ENCODE assay signal across 10 cellular contexts in the genomic region with DNA sequence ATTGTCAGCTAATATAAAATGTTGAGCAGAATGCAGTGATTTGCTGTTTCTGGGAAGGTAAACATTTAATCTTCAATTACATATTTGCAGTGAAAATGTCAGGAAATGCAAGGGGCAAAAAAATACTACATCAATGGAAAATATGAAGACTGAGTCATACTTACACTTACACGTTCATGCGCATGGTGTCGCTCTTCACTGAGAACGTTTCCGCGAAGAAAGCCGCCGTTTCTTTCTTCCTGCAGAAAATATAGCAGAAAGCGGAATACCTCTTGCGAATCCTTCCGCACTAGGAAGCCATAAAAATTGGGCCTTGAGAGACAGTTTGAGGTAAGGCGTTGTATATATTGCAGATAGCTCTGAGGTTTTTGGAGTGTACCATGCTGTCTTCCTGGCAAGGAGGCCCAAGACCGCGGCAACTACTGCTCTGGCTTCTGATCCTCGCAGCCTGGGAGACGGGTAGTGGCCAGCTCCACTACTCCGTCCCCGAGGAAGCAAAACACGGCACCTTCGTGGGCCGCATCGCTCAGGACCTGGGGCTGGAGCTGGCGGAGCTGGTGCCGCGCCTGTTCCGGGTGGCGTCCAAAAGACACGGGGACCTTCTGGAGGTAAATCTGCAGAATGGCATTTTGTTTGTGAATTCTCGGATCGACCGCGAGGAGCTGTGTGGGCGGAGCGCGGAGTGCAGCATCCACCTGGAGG. TPM values are rescaled to one million over a fixed set of nuclear protein-coding genes. Genes with fewer than 3 reads are reported as not detected.
A peak's percentile ranks its signal among the peaks of the same experiment; 100 is the strongest.
DNase-seq lines count a peak whose midpoint lies in the region; ATAC-seq and TF ChIP-seq lines count a peak whose summit lies in the region.
"Had no signal": no experiment of that assay in that cellular context is flagged by ENCODE, and none has a peak within 500 bp of the region (broad histone marks: within the 10 kb centered on the region; RNA-seq: fewer than 3 reads in every experiment).

A gene with protein sequence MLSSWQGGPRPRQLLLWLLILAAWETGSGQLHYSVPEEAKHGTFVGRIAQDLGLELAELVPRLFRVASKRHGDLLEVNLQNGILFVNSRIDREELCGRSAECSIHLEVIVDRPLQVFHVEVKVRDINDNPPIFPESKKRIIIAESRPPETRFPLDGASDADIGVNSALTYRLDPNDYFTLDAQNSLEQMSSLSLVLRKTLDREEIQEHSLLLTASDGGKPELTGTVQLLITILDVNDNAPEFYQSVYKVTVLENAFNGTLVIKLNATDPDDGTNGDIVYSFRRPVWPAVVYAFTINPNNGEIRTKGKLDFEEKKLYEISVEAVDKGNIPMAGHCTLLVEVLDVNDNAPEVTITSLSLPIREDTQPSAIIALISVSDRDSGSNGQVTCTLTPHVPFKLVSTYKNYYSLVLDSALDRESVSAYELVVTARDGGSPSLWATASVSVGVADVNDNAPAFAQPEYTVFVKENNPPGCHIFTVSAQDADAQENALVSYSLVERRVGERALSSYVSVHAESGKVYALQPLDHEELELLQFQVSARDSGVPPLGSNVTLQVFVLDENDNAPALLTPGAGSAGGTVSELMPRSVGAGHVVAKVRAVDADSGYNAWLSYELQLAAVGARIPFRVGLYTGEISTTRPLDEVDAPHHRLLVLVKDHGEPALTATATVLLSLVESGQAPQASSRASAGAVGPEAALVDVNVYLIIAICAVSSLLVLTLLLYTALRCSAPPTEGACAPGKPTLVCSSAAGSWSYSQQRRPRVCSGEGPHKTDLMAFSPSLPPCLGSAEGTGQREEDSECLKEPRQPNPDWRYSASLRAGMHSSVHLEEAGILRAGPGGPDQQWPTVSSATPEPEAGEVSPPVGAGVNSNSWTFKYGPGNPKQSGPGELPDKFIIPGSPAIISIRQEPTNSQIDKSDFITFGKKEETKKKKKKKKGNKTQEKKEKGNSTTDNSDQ (plus strand): TSS at position 236 of the 702 bp plus-strand sequence. CDS start 145 bp downstream, at position 381.

- no peaks in the 10 kb centered on the region for H3K9me2 ChIP-seq in SK-N-SH

- POLR2A ChIA-PET in activated CD8-positive, alpha-beta T cell treated with anti-CD3 and anti-CD28 coated beads for 36 hours (lab: Charles Lee), result no interaction called here
- POLR2A ChIA-PET in activated CD8-positive, alpha-beta T cell treated with anti-CD3 and anti-CD28 coated beads, Interleukin-2, amount 10 ng/mL, durations not matched to agents 7 days and 5 days (lab: Charles Lee), result no interaction called here
- POLR2A ChIA-PET in SK-N-SH (lab: Yijun Ruan, JAX), result no interaction called here

- TF ChIP-seq CTCF in activated CD8-positive, alpha-beta T cell treated with anti-CD3 and anti-CD28 coated beads for 36 hours (IDR thresholded peaks at IDR 0.05), result peak; percentile 33
- TF ChIP-seq CTCF in coronary artery (IDR thresholded peaks at IDR 0.05) (no peak), right lobe of liver (IDR thresholded peaks at IDR 0.05) (peak; percentile 29 to 52 (median 42)), upper lobe of right lung (IDR thresholded peaks at IDR 0.05) (peak; percentile 51), SK-N-SH (IDR thresholded peaks at IDR 0.05) (no peak)

- CTCF ChIA-PET in activated CD8-positive, alpha-beta T cell treated with anti-CD3 and anti-CD28 coated beads for 36 hours (lab: Charles Lee), result interaction anchor here (0.7 kb wide), 1 partner anchor 159 kb away, joined by 3 read pairs; no protein-coding TSS in a partner anchor
- CTCF ChIA-PET in activated CD8-positive, alpha-beta T cell treated with anti-CD3 and anti-CD28 coated beads, Interleukin-2, amount 10 ng/mL, durations not matched to agents 7 days and 5 days (lab: Charles Lee), result no interaction called here
- CTCF ChIA-PET in SK-N-SH (lab: Yijun Ruan, JAX), result interaction anchor here (0.9 to 3.8 kb wide), 4 partner anchors 17 to 158 kb away, joined by 3 to 20 read pairs (median 4); a partner anchor contains a TSS

- no peaks in the 10 kb centered on the region for H3K4me1 Mint-ChIP-seq in activated CD8-positive, alpha-beta T cell treated with anti-CD3 and anti-CD28 coated beads for 36 hours (ENCODE audit: low read depth)
- no peaks in the 10 kb centered on the region for H3K4me1 Mint-ChIP-seq in activated CD8-positive, alpha-beta T cell treated with anti-CD3 and anti-CD28 coated beads, Interleukin-2, amount 10 ng/mL, durations not matched to agents 7 days and 5 days (ENCODE audit: low read depth)

- H3K9me3 ChIP-seq in right lobe of liver (peaks cover 0 to 5% (median 0%) of the 10 kb centered on the region in 4 donors), upper lobe of right lung (no peaks in the 10 kb centered on the region), SK-N-SH (no peaks in the 10 kb centered on the region; the same call in 1 of the 2 replicates)

- H3K9me3 Mint-ChIP-seq in activated CD8-positive, alpha-beta T cell treated with anti-CD3 and anti-CD28 coated beads for 36 hours, result peaks cover 18% of the 10 kb centered on the region
- peaks cover 9% of the 10 kb centered on the region for H3K9me3 Mint-ChIP-seq in activated CD8-positive, alpha-beta T cell treated with anti-CD3 and anti-CD28 coated beads, Interleukin-2, amount 10 ng/mL, durations not matched to agents 7 days and 5 days (ENCODE audit: insufficient read depth)

- H3K36me3 ChIP-seq in right lobe of liver (no peaks in the 10 kb centered on the region), upper lobe of right lung (no peaks in the 10 kb centered on the region), SK-N-SH (replicated peaks in 1 of 2; ENCODE audit: control insufficient read depth in 1 of 2, insufficient read depth in 2 of 2, low read length in 1 of 2) (no peaks in the 10 kb centered on the region)

- no peak within 1 kb of the TSS for H3K27ac Mint-ChIP-seq in activated CD8-positive, alpha-beta T cell treated with anti-CD3 and anti-CD28 coated beads for 36 hours
- no peak within 1 kb of the TSS for H3K27ac Mint-ChIP-seq in activated CD8-positive, alpha-beta T cell treated with anti-CD3 and anti-CD28 coated beads, Interleukin-2, amount 10 ng/mL, durations not matched to agents 7 days and 5 days

- H3K27ac ChIP-seq in coronary artery, result no peak within 1 kb of the TSS
- H3K27ac ChIP-seq in right lobe of liver, result no peak within 1 kb of the TSS
- H3K27ac ChIP-seq in upper lobe of right lung, result no peak within 1 kb of the TSS
- H3K27ac ChIP-seq in SK-N-SH (ENCODE audit: low read depth in 2 of 2, low read length in 1 of 2), result no peak within 1 kb of the TSS

- no peaks in the 10 kb centered on the region for H3K79me2 ChIP-seq in SK-N-SH (ENCODE audit: insufficient read depth)

- DNase-seq in activated CD8-positive, alpha-beta T cell treated with anti-CD3 and anti-CD28 coated beads for 36 hours, result no peak
- DNase-seq in activated CD8-positive, alpha-beta T cell treated with anti-CD3 and anti-CD28 coated beads, Interleukin-2, amount 10 ng/mL, durations not matched to agents 7 days and 5 days, result no peak
- DNase-seq in coronary artery (ENCODE audit: low spot score) (no peak), right lobe of liver (no peak), upper lobe of right lung (peak; percentile 59), SK-N-SH (no peak)
- no peak for DNase-seq in stimulated activated CD4-positive, alpha-beta T cell treated with anti-CD3 and anti-CD28 coated beads, Interleukin-4, amount 100 ng/mL, for 4 hours
- DNase-seq: NK-92 treated with Interleukin-12 subunit alpha and Interleukin-12 subunit beta, amount 100 ng/mL, for 24 hours had no signal

- no peak for TF ChIP-seq RAD21 in SK-N-SH (IDR thresholded peaks at IDR 0.05; ENCODE audit: low read length)

- no peak within 1 kb of the TSS for H3K4me3 Mint-ChIP-seq in activated CD8-positive, alpha-beta T cell treated with anti-CD3 and anti-CD28 coated beads for 36 hours
- H3K4me3 Mint-ChIP-seq in activated CD8-positive, alpha-beta T cell treated with anti-CD3 and anti-CD28 coated beads, Interleukin-2, amount 10 ng/mL, durations not matched to agents 7 days and 5 days, result no peak within 1 kb of the TSS

- peaks cover 0 to 4% of the 10 kb centered on the region in 2 donors for H3K27me3 ChIP-seq in right lobe of liver
- H3K27me3 ChIP-seq in upper lobe of right lung, result no peaks in the 10 kb centered on the region
- no peaks in the 10 kb centered on the region for H3K27me3 ChIP-seq in SK-N-SH (ENCODE audit: insufficient read depth)

- H4K20me1 ChIP-seq in SK-N-SH (ENCODE audit: insufficient read depth), result no peaks in the 10 kb centered on the region

- ATAC-seq in activated CD8-positive, alpha-beta T cell treated with anti-CD3 and anti-CD28 coated beads for 36 hours, result no peak
- ATAC-seq in activated CD8-positive, alpha-beta T cell treated with anti-CD3 and anti-CD28 coated beads, Interleukin-2, amount 10 ng/mL, durations not matched to agents 7 days and 5 days, result no peak
- peak; percentile 42 to 84 (median 54) for ATAC-seq in right lobe of liver
- ATAC-seq in upper lobe of right lung, result peak; percentile 76
- ATAC-seq in HG03460 (IDR thresholded peaks at IDR 0.05; ENCODE audit: unreplicated experiment), result no peak

- peaks cover 24% of the 10 kb centered on the region for H3K27me3 Mint-ChIP-seq in activated CD8-positive, alpha-beta T cell treated with anti-CD3 and anti-CD28 coated beads for 36 hours
- H3K27me3 Mint-ChIP-seq in activated CD8-positive, alpha-beta T cell treated with anti-CD3 and anti-CD28 coated beads, Interleukin-2, amount 10 ng/mL, durations not matched to agents 7 days and 5 days (ENCODE audit: low read depth), result peaks cover 3% of the 10 kb centered on the region

- H3K4me2 ChIP-seq in SK-N-SH, result no peak within 1 kb of the TSS

- H3F3A ChIP-seq in SK-N-SH (replicated peaks; ENCODE audit: insufficient read depth), result no peaks in the 10 kb centered on the region

- 4% methylated on average over 11 of the region's 35 CpGs for WGBS in right lobe of liver (ENCODE audit: insufficient coverage, low coverage, low lambda C conversion rate, missing lambda C conversion rate)
- WGBS in SK-N-SH (ENCODE audit: low lambda C conversion rate), result 90% methylated on average over 26 of the region's 35 CpGs

- H3K4me1 ChIP-seq in right lobe of liver (no peaks in the 10 kb centered on the region), upper lobe of right lung (no peaks in the 10 kb centered on the region), SK-N-SH (ENCODE audit: control insufficient read depth in 1 of 2, insufficient read depth in 2 of 2, low read depth in 1 of 2, low read length in 1 of 2) (no peaks in the 10 kb centered on the region; a peak in 1 of 4 replicates)

- intact Hi-C loops in activated CD8-positive, alpha-beta T cell treated with anti-CD3 and anti-CD28 coated beads for 36 hours (cut with micrococcal nuclease), result no loop called here
- intact Hi-C loops in right lobe of liver (cut with DNase I), result loop anchor here in 1 of 2 donors (10.0 kb wide), 1 partner anchor 163 kb away; no protein-coding TSS in a partner anchor
- intact Hi-C loops in upper lobe of right lung (cut with DNase I), result no loop called here

- no peak within 1 kb of the TSS for H3K9ac ChIP-seq in SK-N-SH

- TF ChIP-seq POLR2A in right lobe of liver (IDR thresholded peaks at IDR 0.05), result no peak

- H3K4me3 ChIP-seq in coronary artery, result peak within 1 kb of the TSS; percentile 58
- H3K4me3 ChIP-seq in right lobe of liver, result peak within 1 kb of the TSS; percentile 6 to 34 (median 34)
- H3K4me3 ChIP-seq in upper lobe of right lung, result peak within 1 kb of the TSS; percentile 37
- H3K4me3 ChIP-seq in SK-N-SH (ENCODE audit: low read depth in 2 of 2, low read length in 1 of 2), result no peak within 1 kb of the TSS

- peaks cover 8% of the 10 kb centered on the region for H3K36me3 Mint-ChIP-seq in activated CD8-positive, alpha-beta T cell treated with anti-CD3 and anti-CD28 coated beads for 36 hours (ENCODE audit: low read depth)
- H3K36me3 Mint-ChIP-seq in activated CD8-positive, alpha-beta T cell treated with anti-CD3 and anti-CD28 coated beads, Interleukin-2, amount 10 ng/mL, durations not matched to agents 7 days and 5 days (ENCODE audit: low read depth), result no peaks in the 10 kb centered on the region

- H2AFZ ChIP-seq in SK-N-SH (ENCODE audit: low read depth), result no peak within 1 kb of the TSS

- no peak for TF ChIP-seq EP300 in SK-N-SH (IDR thresholded peaks at IDR 0.05; ENCODE audit: borderline replicate concordance in 1 of 2, low read depth in 1 of 2, low read length in 1 of 2)

RNA-seq across cellular contexts. Expression of the gene that starts here (rescaled TPM):
- total RNA-seq in activated CD8-positive, alpha-beta T cell treated with anti-CD3 and anti-CD28 coated beads for 36 hours, result not detected
- not detected for total RNA-seq in activated CD8-positive, alpha-beta T cell treated with anti-CD3 and anti-CD28 coated beads, Interleukin-2, amount 10 ng/mL, durations not matched to agents 7 days and 5 days
- total RNA-seq in right lobe of liver, result 1 to 10 TPM in 3 of 6 experiments, under 1 TPM in 2, not detected in 1; 0.35 to 1.8 (median 1.2) TPM
- total RNA-seq in upper lobe of right lung, result 2.3 TPM
- not detected in 2 replicates for polyA plus RNA-seq in SK-N-SH (2012; rRNA removed)
- polyA plus RNA-seq in SK-N-SH (2012; cell fraction: cytosol; rRNA removed), result not detected in 2 replicates
- 0.06 and 0.07 TPM in 2 replicates for polyA plus RNA-seq in SK-N-SH (2012; cell fraction: nucleus; rRNA removed)
- total RNA-seq: mononuclear cell had no signal

Comparison
In these comparisons a context has a peak if more than half of its experiments do, and no peak if none do; other contexts are left out.
1. ATAC-seq: peak in right lobe of liver (4 of 4) and upper lobe of right lung (single experiment); none in activated CD8-positive, alpha-beta T cell treated with anti-CD3 and anti-CD28 coated beads for 36 hours (single experiment), activated CD8-positive, alpha-beta T cell treated with anti-CD3 and anti-CD28 coated beads, Interleukin-2, amount 10 ng/mL, durations not matched to agents 7 days and 5 days (single experiment) and HG03460 (single experiment).
2. CTCF ChIP-seq: peak in activated CD8-positive, alpha-beta T cell treated with anti-CD3 and anti-CD28 coated beads for 36 hours (single experiment), right lobe of liver (4 of 4) and upper lobe of right lung (single experiment); none in coronary artery (single experiment) and SK-N-SH (single experiment).
3. H3K4me3 ChIP-seq: peak in coronary artery (single experiment), right lobe of liver (3 of 3) and upper lobe of right lung (single experiment); none in SK-N-SH (0 of 2).